In the genomic region with DNA sequence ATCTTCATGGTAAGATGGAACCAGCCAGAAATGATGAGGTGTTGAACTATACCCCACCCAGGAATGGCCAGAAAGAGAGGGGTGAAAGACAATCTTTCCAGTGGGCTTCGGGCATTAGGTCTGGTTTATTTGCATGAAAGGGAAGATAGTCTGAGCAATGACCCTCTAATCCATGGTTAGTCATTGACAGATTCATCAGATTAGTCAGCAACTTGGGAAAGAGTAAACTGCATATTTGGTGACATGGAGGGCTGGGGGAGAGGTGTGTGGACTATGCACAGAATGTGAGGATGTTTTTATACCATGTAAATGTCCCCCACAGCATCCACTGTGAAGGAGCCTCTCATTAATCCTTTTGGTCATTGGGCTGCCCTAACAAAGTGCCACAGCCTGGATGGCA, we compare ENCODE assay signal across 1 cellular context.
TF ChIP-seq lines count a peak whose summit lies in the region.

No MANE protein-coding gene starts in this region.

TF ChIP-seq in IMR-90, 13 proteins besides CTCF, POLR2A, EP300 and RAD21:
- no peak for TF ChIP-seq RFX5 (IDR thresholded peaks at IDR 0.05; ENCODE audit: low read depth, low read length)
- no peak for TF ChIP-seq BHLHE40 (IDR thresholded peaks at IDR 0.05; ENCODE audit: low read depth, low read length)
- TF ChIP-seq FOS (IDR thresholded peaks at IDR 0.05; ENCODE audit: low read depth, low read length): no peak
- TF ChIP-seq SMC3 (IDR thresholded peaks at IDR 0.05; ENCODE audit: low read depth, low read length): no peak
- no peak for TF ChIP-seq NFE2L2 (IDR thresholded peaks at IDR 0.05; ENCODE audit: low read depth, low read length)
- TF ChIP-seq RCOR1 (IDR thresholded peaks at IDR 0.05; ENCODE audit: insufficient replicate concordance, low read length): no peak
- no peak for TF ChIP-seq MAZ (IDR thresholded peaks at IDR 0.05; ENCODE audit: borderline replicate concordance, low read depth, low read length)
